20 cellular contexts compared by ENCODE assay signal in genomic region chrX:136353519-136354095, GRCh38. TPM values are rescaled to one million over a fixed set of nuclear protein-coding genes. Genes with fewer than 3 reads are reported as not detected.
"Had no signal": no experiment of that assay in that cellular context is flagged by ENCODE, and none has a peak within 500 bp of the region (broad histone marks: within the 10 kb centered on the region; RNA-seq: fewer than 3 reads in every experiment).

No MANE protein-coding gene starts in this region.

- H3K36me3 ChIP-seq: adrenal gland, left ventricle myocardium inferior, upper lobe of left lung had no signal

- H3K27ac ChIP-seq: adrenal gland, left ventricle myocardium inferior, psoas muscle, upper lobe of left lung had no signal

- H3K4me1 Mint-ChIP-seq: activated CD4-positive, alpha-beta T cell treated with anti-CD3 and anti-CD28 coated beads, Interleukin-2, amount 10 ng/mL, durations not matched to agents 24 days and 14 days; T-cell; WTC11 had no signal

- H3K4me3 ChIP-seq: adrenal gland, left ventricle myocardium inferior, psoas muscle, upper lobe of left lung had no signal

- H3K4me3 Mint-ChIP-seq: activated CD4-positive, alpha-beta T cell treated with anti-CD3 and anti-CD28 coated beads, Interleukin-2, amount 10 ng/mL, durations not matched to agents 24 days and 14 days; T-cell; WTC11 had no signal

- H3K27ac Mint-ChIP-seq: activated CD4-positive, alpha-beta T cell treated with anti-CD3 and anti-CD28 coated beads, Interleukin-2, amount 10 ng/mL, durations not matched to agents 24 days and 14 days; activated T-helper 2 cell treated with anti-CD3 and anti-CD28 coated beads, Interferon-gamma antibody, Interleukin-2, Interleukin-4, amounts not matched to agents 10 μg/mL and 5 μg/mL and 100 μg/mL, durations not matched to agents 14 hours and 24 hours and 36 hours; T-cell; WTC11 had no signal

- H3K9me3 Mint-ChIP-seq: activated CD4-positive, alpha-beta T cell treated with anti-CD3 and anti-CD28 coated beads, Interleukin-2, amount 10 ng/mL, durations not matched to agents 24 days and 14 days; activated T-helper 2 cell treated with anti-CD3 and anti-CD28 coated beads, Interferon-gamma antibody, Interleukin-2, Interleukin-4, amounts not matched to agents 10 μg/mL and 5 μg/mL and 100 μg/mL, durations not matched to agents 14 hours and 24 hours and 36 hours; T-cell; WTC11 had no signal

- H3K4me1 ChIP-seq: adrenal gland, left ventricle myocardium inferior, psoas muscle, upper lobe of left lung had no signal

- DNase-seq: activated CD4-positive, alpha-beta T cell treated with anti-CD3 and anti-CD28 coated beads, Interleukin-2, amount 10 ng/mL, durations not matched to agents 24 days and 14 days; activated CD8-positive, alpha-beta memory T cell treated with anti-CD3 and anti-CD28 coated beads for 24 hours; activated naive CD4-positive, alpha-beta T cell treated with anti-CD3 and anti-CD28 coated beads, Interleukin-2, amount 50 U/mL, for 16 hours; activated T-cell treated with anti-CD3 and anti-CD28 coated beads for 4 hours; adrenal gland; central memory CD4-positive, alpha-beta T cell; cortex of kidney; effector CD8-positive, alpha-beta T cell; glutamatergic neuron; islet precursor cell; left ventricle myocardium inferior; psoas muscle; stimulated activated naive CD4-positive, alpha-beta T cell treated with Interleukin-2 at 50 U/mL for 16 hours; T-cell; upper lobe of left lung had no signal

- H3K36me3 Mint-ChIP-seq: T-cell, WTC11 had no signal

- ATAC-seq: psoas muscle, sciatic nerve, T-cell, WTC11 had no signal

- H3K9me3 ChIP-seq: adrenal gland, left ventricle myocardium inferior, psoas muscle, upper lobe of left lung had no signal

- H3K27me3 ChIP-seq: upper lobe of left lung had no signal

RNA-seq across cellular contexts. Expression of gene ADGRG4, which starts 52.8 kb away (rescaled TPM):
- total RNA-seq: activated CD4-positive, alpha-beta T cell treated with anti-CD3 and anti-CD28 coated beads, Interleukin-2, amount 10 ng/mL, durations not matched to agents 24 days and 14 days; activated T-helper 2 cell treated with anti-CD3 and anti-CD28 coated beads, Interferon-gamma antibody, Interleukin-2, Interleukin-4, amounts not matched to agents 10 μg/mL and 5 μg/mL and 100 μg/mL, durations not matched to agents 14 hours and 24 hours and 36 hours; left ventricle myocardium inferior; osteoblast; T-cell; WTC11 had no signal
- polyA plus RNA-seq: neural cell, psoas muscle had no signal
